Comparison of ENCODE assay signal across 9 cellular contexts in genomic region chr22:30196867-30197336, GRCh38. TPM values are rescaled to one million over a fixed set of nuclear protein-coding genes. Genes with fewer than 3 reads are reported as not detected.
DNase-seq lines count a peak whose midpoint lies in the region; ATAC-seq lines count a peak whose summit lies in the region.
"Had no signal": no experiment of that assay in that cellular context is flagged by ENCODE, and none has a peak within 500 bp of the region (broad histone marks: within the 10 kb centered on the region; RNA-seq: fewer than 3 reads in every experiment).

No MANE protein-coding gene starts in this region.

- peak; percentile 53 for DNase-seq in activated CD8-positive, alpha-beta memory T cell treated with anti-CD3 and anti-CD28 coated beads for 24 hours
- DNase-seq in activated CD8-positive, alpha-beta memory T cell treated with anti-CD3 and anti-CD28 coated beads, Interleukin-2, amount 50 U/mL, for 4 hours = no peak
- DNase-seq in activated naive CD8-positive, alpha-beta T cell treated with anti-CD3 and anti-CD28 coated beads, Interleukin-2, amount 10 ng/mL, durations not matched to agents 7 days and 5 days = no peak
- peak; percentile 29 for DNase-seq in left lobe of liver (ENCODE audit: low spot score)
- no peak for DNase-seq in ACHN
- no peak for DNase-seq in activated CD4-positive, alpha-beta T cell treated with anti-CD3 and anti-CD28 coated beads, Interleukin-2, amount 50 U/mL, for 4 hours
- DNase-seq: occipital lobe had no signal

- WGBS in thymus = 58% methylated on average over 2 of the region's 2 CpGs

- H3K9me3 ChIP-seq in thymus (ENCODE audit: control insufficient read depth) = no peaks in the 10 kb centered on the region

- H3K9me3 Mint-ChIP-seq in activated naive CD8-positive, alpha-beta T cell treated with anti-CD3 and anti-CD28 coated beads, Interleukin-2, amount 10 ng/mL, durations not matched to agents 7 days and 5 days = peaks cover 6% of the 10 kb centered on the region

- no peak for ATAC-seq in activated naive CD8-positive, alpha-beta T cell treated with anti-CD3 and anti-CD28 coated beads, Interleukin-2, amount 10 ng/mL, durations not matched to agents 7 days and 5 days (ENCODE audit: low read depth)
- ATAC-seq in left lobe of liver (no peak), GM21825 (IDR thresholded peaks at IDR 0.05; ENCODE audit: unreplicated experiment) (no peak)

- H3K27ac Mint-ChIP-seq in activated naive CD8-positive, alpha-beta T cell treated with anti-CD3 and anti-CD28 coated beads, Interleukin-2, amount 10 ng/mL, durations not matched to agents 7 days and 5 days = peak overlapping the region; percentile 94

- H3K27ac ChIP-seq in thymus (ENCODE audit: low read depth) = peak overlapping the region; percentile 40

- H3K36me3 Mint-ChIP-seq in activated naive CD8-positive, alpha-beta T cell treated with anti-CD3 and anti-CD28 coated beads, Interleukin-2, amount 10 ng/mL, durations not matched to agents 7 days and 5 days = peaks cover 25% of the 10 kb centered on the region

- POLR2A ChIA-PET in activated naive CD8-positive, alpha-beta T cell treated with anti-CD3 and anti-CD28 coated beads, Interleukin-2, amount 10 ng/mL, durations not matched to agents 7 days and 5 days (lab: Charles Lee) = interaction anchor here (1.1 to 3.7 kb wide), 11 partner anchors 9 to 64 kb away, joined by 3 to 28 read pairs (median 8); no protein-coding TSS in a partner anchor

- peaks cover 65% of the 10 kb centered on the region for H3K4me1 Mint-ChIP-seq in activated naive CD8-positive, alpha-beta T cell treated with anti-CD3 and anti-CD28 coated beads, Interleukin-2, amount 10 ng/mL, durations not matched to agents 7 days and 5 days

- in situ Hi-C loops in ACHN (cut with HindIII; ENCODE audit: low pct_ligation_motif_present, low pct_unique_long_range_greater_than_20kb, low sequenced_read_pairs) = no loop called here

- no peaks in the 10 kb centered on the region for H3K36me3 ChIP-seq in thymus (ENCODE audit: control insufficient read depth, insufficient read depth)

- H3K27me3 ChIP-seq in thymus (ENCODE audit: control insufficient read depth, insufficient read depth) = no peaks in the 10 kb centered on the region

- H3K27me3 Mint-ChIP-seq in activated naive CD8-positive, alpha-beta T cell treated with anti-CD3 and anti-CD28 coated beads, Interleukin-2, amount 10 ng/mL, durations not matched to agents 7 days and 5 days = no peaks in the 10 kb centered on the region

- peak overlapping the region; percentile 61 for H3K4me3 Mint-ChIP-seq in activated naive CD8-positive, alpha-beta T cell treated with anti-CD3 and anti-CD28 coated beads, Interleukin-2, amount 10 ng/mL, durations not matched to agents 7 days and 5 days

- peaks cover 16% of the 10 kb centered on the region for H3K4me1 ChIP-seq in thymus (ENCODE audit: control insufficient read depth, insufficient read depth, low read length)

- H3K4me3 ChIP-seq in thymus (ENCODE audit: low read length) = no peak overlapping the region

RNA-seq across cellular contexts. Expression of gene LIF, which starts 49.7 kb away (rescaled TPM):
- total RNA-seq in activated naive CD8-positive, alpha-beta T cell treated with anti-CD3 and anti-CD28 coated beads, Interleukin-2, amount 10 ng/mL, durations not matched to agents 7 days and 5 days = 100 to 1,000 TPM; 508 to 564 TPM
- 0.38 TPM for total RNA-seq in left lobe of liver
- polyA plus RNA-seq in thymus = 0.21 TPM
- total RNA-seq: occipital lobe had no signal

Comparison
In these comparisons a context has a peak if more than half of its experiments do, and no peak if none do; other contexts are left out.
1. DNase-seq: peak in activated CD8-positive, alpha-beta memory T cell treated with anti-CD3 and anti-CD28 coated beads for 24 hours (single experiment) and left lobe of liver (single experiment); none in activated CD8-positive, alpha-beta memory T cell treated with anti-CD3 and anti-CD28 coated beads, Interleukin-2, amount 50 U/mL, for 4 hours (single experiment), activated naive CD8-positive, alpha-beta T cell treated with anti-CD3 and anti-CD28 coated beads, Interleukin-2, amount 10 ng/mL, durations not matched to agents 7 days and 5 days (single experiment), ACHN (single experiment) and activated CD4-positive, alpha-beta T cell treated with anti-CD3 and anti-CD28 coated beads, Interleukin-2, amount 50 U/mL, for 4 hours (0 of 2).
2. RNA of gene LIF, which starts 49.7 kb away (total RNA-seq): 508 to 564 TPM in activated naive CD8-positive, alpha-beta T cell treated with anti-CD3 and anti-CD28 coated beads, Interleukin-2, amount 10 ng/mL, durations not matched to agents 7 days and 5 days; 0.38 TPM in left lobe of liver (single experiment); every median in the first group is over 100 times any median in the second.